In genomic region chr4:25031077-25031606, GRCh38 we compare ENCODE assay signal across 9 cellular contexts. TPM values are rescaled to one million over a fixed set of nuclear protein-coding genes. Genes with fewer than 3 reads are reported as not detected.
DNase-seq lines count a peak whose midpoint lies in the region; ATAC-seq, FAIRE-seq and TF ChIP-seq lines count a peak whose summit lies in the region.
"Had no signal": no experiment of that assay in that cellular context is flagged by ENCODE, and none has a peak within 500 bp of the region (broad histone marks: within the 10 kb centered on the region; RNA-seq: fewer than 3 reads in every experiment).

No MANE protein-coding gene starts in this region.

- in situ Hi-C loops in GM12878 (cut with MboI), result no loop called here

- no peak for ATAC-seq in GM12878
- no peak for ATAC-seq in HG03039 (IDR thresholded peaks at IDR 0.05; ENCODE audit: unreplicated experiment)

- CTCF ChIA-PET in GM12878 (lab: Yijun Ruan, JAX), result no interaction called here

- SMC1A ChIA-PET in GM12878 (lab: Charles Lee; ENCODE audit: uncharacterized antibody, unreplicated experiment), result no interaction called here

- no peak for TF ChIP-seq RAD21 in GM12878 (IDR thresholded peaks at IDR 0.05; ENCODE audit: insufficient read depth, low read depth, low read length)

- no TSS peak for BruUV-seq in GM12878 (replicated peaks; lab: Mats Ljungman, UMichigan)

- intact Hi-C loops in GM12878 (cut with micrococcal nuclease; ENCODE audit: unreplicated experiment), result no loop called here

- POLR2A ChIA-PET in GM12878 (lab: Charles Lee), result no interaction called here

- TF ChIP-seq CTCF in GM12878 (IDR thresholded peaks at IDR 0.05 in 2 of 3, conservative IDR thresholded peaks at IDR 0.05 in 1 of 3; ENCODE audit: control insufficient read depth in 2 of 3, extremely low read depth in 1 of 3, insufficient read depth in 1 of 3, low read depth in 3 of 3, low read length in 3 of 3) (no peak), kidney epithelial cell (IDR thresholded peaks at IDR 0.05; ENCODE audit: insufficient read depth, low read length, poor library complexity, severe bottlenecking) (no peak), tibial nerve (IDR thresholded peaks at IDR 0.05) (no peak)

- no peak overlapping the region for H2AFZ ChIP-seq in GM12878 (ENCODE audit: control insufficient read depth, low read depth, low read length)

- no peaks in the 10 kb centered on the region for H3K79me2 ChIP-seq in GM12878 (ENCODE audit: control insufficient read depth, insufficient read depth, low read length)

- no peak for TF ChIP-seq EP300 in GM12878 (IDR thresholded peaks at IDR 0.05; ENCODE audit: borderline replicate concordance in 1 of 2, control insufficient read depth in 1 of 2, low read depth in 2 of 2, low read length in 2 of 2)
- no peak for TF ChIP-seq EP300 in tibial nerve (IDR thresholded peaks at IDR 0.05)

- DNase-seq in NCI-H82 (lab: John Stamatoyannopoulos, UW), result peak; percentile 50
- DNase-seq in NCI-H82 treated with DMSO at 0.1 percent for 48 hours (lab: John Stamatoyannopoulos, UW; ENCODE audit: unreplicated experiment), result no peak
- no peak for DNase-seq in GM12878 (ENCODE audit: low read depth, low spot score)
- no peak for DNase-seq in kidney epithelial cell (ENCODE audit: low read depth)
- DNase-seq in tibial nerve (ENCODE audit: low spot score in 2 of 2), result no peak
- no peak for DNase-seq in kidney glomerular epithelial cell (lab: John Stamatoyannopoulos, UW)
- no peak for DNase-seq in GDM1 (lab: John Stamatoyannopoulos, UW)

- H3K9me3 ChIP-seq in GM12878 (replicated peaks; ENCODE audit: control insufficient read depth, insufficient read depth, low read length) (no peaks in the 10 kb centered on the region), tibial nerve (no peaks in the 10 kb centered on the region)

- H3K36me3 ChIP-seq in GM12878 (ENCODE audit: control insufficient read depth in 2 of 2, insufficient read depth in 2 of 2, low read length in 1 of 2) (no peaks in the 10 kb centered on the region; a peak in 1 of 4 replicates), kidney epithelial cell (ENCODE audit: control insufficient read depth, insufficient read depth, low read length) (no peaks in the 10 kb centered on the region), tibial nerve (no peaks in the 10 kb centered on the region)

- H3K27me3 ChIP-seq in GM12878 (replicated peaks in 1 of 2; ENCODE audit: control insufficient read depth in 2 of 2, insufficient read depth in 2 of 2, low read length in 1 of 2), result peaks cover 12 to 24% of the 10 kb centered on the region in 2 experiments
- H3K27me3 ChIP-seq in kidney epithelial cell (ENCODE audit: control insufficient read depth, insufficient read depth, low read length), result peaks cover 53% of the 10 kb centered on the region
- peaks cover 0 to 5% of the 10 kb centered on the region in 2 donors for H3K27me3 ChIP-seq in tibial nerve

- no peak for FAIRE-seq in GM12878 (lab: Jason Lieb, UNC)
- FAIRE-seq: G401.6 had no signal

- H3K4me2 ChIP-seq in GM12878 (ENCODE audit: control insufficient read depth, insufficient read depth), result no peak overlapping the region

- no peaks in the 10 kb centered on the region for H3K4me1 ChIP-seq in GM12878 (ENCODE audit: control insufficient read depth, insufficient read depth, low read length)
- H3K4me1 ChIP-seq in tibial nerve, result peaks cover 0 to 21% (median 7%) of the 10 kb centered on the region in 4 donors

- H4K20me1 ChIP-seq in GM12878 (ENCODE audit: control insufficient read depth, insufficient read depth), result no peaks in the 10 kb centered on the region

- no peak overlapping the region for H3K9ac ChIP-seq in GM12878 (ENCODE audit: control insufficient read depth, insufficient read depth, low read length)

- 5% methylated on average over 19 of the region's 25 CpGs for WGBS in GM12878 (ENCODE audit: insufficient coverage, insufficient replicate concordance, low lambda C conversion rate, missing lambda C conversion rate)
- WGBS in tibial nerve, 2 donors, result 2 to 10% methylated on average over 10 to 25 of the region's 25 CpGs

- no peak overlapping the region for H3K27ac ChIP-seq in GM12878 (ENCODE audit: control insufficient read depth, insufficient read depth)
- H3K27ac ChIP-seq in tibial nerve, result peak overlapping the region; percentile 58 to 83 (median 70)

- TF ChIP-seq POLR2A in GM12878 (IDR thresholded peaks at IDR 0.05; ENCODE audit: low read depth, low read length) (no peak), tibial nerve (IDR thresholded peaks at IDR 0.05) (no peak)

- H3K4me3 ChIP-seq in GM12878 (no peak overlapping the region), kidney epithelial cell (ENCODE audit: low read depth, low read length) (peak overlapping the region; percentile 32), tibial nerve (peak overlapping the region; percentile 37 to 68 (median 41))

- RAD21 ChIA-PET in GM12878 (lab: Charles Lee; ENCODE audit: unreplicated experiment), result no interaction called here

TF ChIP-seq in GM12878, 131 proteins besides CTCF, POLR2A, EP300 and RAD21:
- TF ChIP-seq MTA2 (IDR thresholded peaks at IDR 0.05; ENCODE audit: low read depth) (no peak), SUZ12 (IDR thresholded peaks at IDR 0.05; ENCODE audit: unreplicated experiment) (peak; percentile 63), EZH2 (IDR thresholded peaks at IDR 0.05; ENCODE audit: borderline replicate concordance, control insufficient read depth, low read depth, low read length) (0 out of 2 replicates have a peak, but pooled peaks have one; percentile 42)

RNA-seq across cellular contexts. Expression of gene LGI2, which starts 0.4 kb away (rescaled TPM):
- total RNA-seq in GM12878 (2013; cell fraction: nucleolus; rRNA removed), result not detected in 2 replicates
- not detected in 2 replicates for total RNA-seq in GM12878 (2014; rRNA removed)
- total RNA-seq in GM12878 (2014; rRNA removed; fragmentation: Illumina TruSeq; extraction: Trizol), result not detected in 2 replicates
- not detected in 2 replicates for total RNA-seq in GM12878 (2021)
- not detected for polyA plus RNA-seq in GM12878 (2011; ENCODE audit: low read depth)
- not detected in 2 replicates for polyA plus RNA-seq in GM12878 (2011; rRNA removed)
- polyA plus RNA-seq in GM12878 (2011; cell fraction: cytosol; rRNA removed), result not detected in 2 replicates
- polyA plus RNA-seq in GM12878 (2011; cell fraction: nucleus; rRNA removed), result not detected in 2 replicates
- polyA plus RNA-seq in GM12878 (2012), result not detected in 2 replicates
- polyA plus RNA-seq in GM12878 (2014; fragmentation: Illumina TruSeq; extraction: Trizol), result not detected in 2 replicates
- polyA plus RNA-seq in GM12878 (2014; fragmentation: Nextera tagmentation; extraction: Ambion mirVana), result not detected
- not detected in 2 replicates for polyA plus RNA-seq in GM12878 (2014; rRNA removed)
- not detected for polyA plus RNA-seq in GM12878 (2016; fragmentation: Nextera tagmentation; extraction: Ambion mirVana)
- not detected in 2 replicates for polyA minus RNA-seq in GM12878 (2011; rRNA and poly(A)+ RNA removed)
- polyA minus RNA-seq in GM12878 (2011; cell fraction: cytosol; rRNA and poly(A)+ RNA removed), result not detected in 2 replicates
- not detected in 2 replicates for polyA minus RNA-seq in GM12878 (2011; cell fraction: nucleus; rRNA and poly(A)+ RNA removed)
- total RNA-seq in kidney epithelial cell, result 0.25 and 0.75 TPM in 2 replicates
- total RNA-seq in tibial nerve, result 10 to 100 TPM in 3 of 4 donors, 1 to 10 TPM in 1; 4.8 to 25.7 (median 23.2) TPM
